Comparison of ENCODE assay signal across 26 cellular contexts in the genomic region with DNA sequence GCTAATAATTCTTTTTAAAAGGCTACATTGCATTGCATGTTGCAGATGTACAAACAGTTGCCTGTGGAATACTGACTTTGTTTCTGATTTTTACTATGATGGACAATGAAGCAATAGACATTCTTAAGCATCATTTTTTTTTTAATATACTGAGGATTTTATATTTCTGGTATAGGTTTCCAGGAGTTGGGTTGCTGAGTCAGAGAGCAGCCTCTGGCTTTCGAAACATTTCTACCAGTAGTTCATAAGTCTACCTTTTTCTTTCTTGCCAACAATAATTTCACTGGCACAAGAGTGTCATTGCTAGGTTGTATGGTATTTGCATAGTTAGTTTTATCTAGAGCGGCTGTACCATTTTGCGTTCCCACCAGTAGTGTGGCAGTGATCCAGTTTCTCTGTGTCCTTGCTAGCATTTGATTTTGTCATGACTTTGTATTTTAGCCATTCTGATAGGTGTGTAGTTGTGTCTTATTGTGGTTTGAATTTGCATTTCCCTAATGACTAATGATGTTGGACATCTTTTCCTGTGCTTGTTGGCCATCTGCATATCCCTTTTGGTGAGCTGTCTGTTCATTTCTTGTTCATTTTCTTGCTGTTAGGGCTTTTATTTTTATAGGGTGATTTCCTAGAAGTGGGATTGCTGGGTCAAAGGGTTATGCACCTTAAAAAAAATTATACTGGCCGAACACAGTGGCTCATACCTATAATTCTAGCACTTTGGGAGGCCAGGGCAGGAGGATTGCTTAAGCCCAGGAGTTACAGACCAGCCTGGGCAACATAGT. TPM values are rescaled to one million over a fixed set of nuclear protein-coding genes. Genes with fewer than 3 reads are reported as not detected.
A peak's percentile ranks its signal among the peaks of the same experiment; 100 is the strongest.
DNase-seq lines count a peak whose midpoint lies in the region; ATAC-seq and TF ChIP-seq lines count a peak whose summit lies in the region.
"Had no signal": no experiment of that assay in that cellular context is flagged by ENCODE, and none has a peak within 500 bp of the region (broad histone marks: within the 10 kb centered on the region; RNA-seq: fewer than 3 reads in every experiment).

No MANE protein-coding gene starts in this region.

- H3K4me3 ChIP-seq in fibroblast of pulmonary artery (replicated peaks; ENCODE audit: low read depth, low read length): no peak overlapping the region
- H3K4me3 ChIP-seq: esophagus squamous epithelium, heart right ventricle, thyroid gland had no signal

- H3K4me3 Mint-ChIP-seq in activated T-cell treated with anti-CD3 and anti-CD28 coated beads, Interleukin-2, amount 50 U/mL, for 24 hours: no peak overlapping the region
- no peak overlapping the region for H3K4me3 Mint-ChIP-seq in stimulated activated naive B cell treated with anti-CD40 and anti-IgM and Interleukin-4, amounts not matched to agents 10 μg/mL and 1 μg/mL and 100 μg/mL, for 72 hours
- no peak overlapping the region for H3K4me3 Mint-ChIP-seq in osteocyte (ENCODE audit: unreplicated experiment)
- H3K4me3 Mint-ChIP-seq: activated CD4-positive, alpha-beta memory T cell treated with anti-CD3 and anti-CD28 coated beads for 36 hours; CD4-positive, CD25-positive, alpha-beta regulatory T cell; nephron; T-cell had no signal

- peak overlapping the region; percentile 12 for H3K27ac Mint-ChIP-seq in activated T-cell treated with anti-CD3 and anti-CD28 coated beads, Interleukin-2, amount 50 U/mL, for 24 hours
- H3K27ac Mint-ChIP-seq in stimulated activated naive B cell treated with anti-CD40 and anti-IgM and Interleukin-4, amounts not matched to agents 10 μg/mL and 1 μg/mL and 100 μg/mL, for 72 hours: peak overlapping the region; percentile 80
- no peak overlapping the region for H3K27ac Mint-ChIP-seq in osteocyte (ENCODE audit: unreplicated experiment)
- H3K27ac Mint-ChIP-seq: activated CD4-positive, alpha-beta memory T cell treated with anti-CD3 and anti-CD28 coated beads for 36 hours; activated naive CD4-positive, alpha-beta T cell treated with anti-CD3 and anti-CD28 coated beads, Interleukin-2, amount 50 U/mL, for 72 hours; nephron; T-cell had no signal

- no peaks in the 10 kb centered on the region for H3K36me3 Mint-ChIP-seq in activated T-cell treated with anti-CD3 and anti-CD28 coated beads, Interleukin-2, amount 50 U/mL, for 24 hours (ENCODE audit: low read depth)
- peaks cover 29 to 31% of the 10 kb centered on the region in 2 donors for H3K36me3 Mint-ChIP-seq in stimulated activated naive B cell treated with anti-CD40 and anti-IgM and Interleukin-4, amounts not matched to agents 10 μg/mL and 1 μg/mL and 100 μg/mL, for 72 hours
- no peaks in the 10 kb centered on the region for H3K36me3 Mint-ChIP-seq in osteocyte (ENCODE audit: unreplicated experiment)
- H3K36me3 Mint-ChIP-seq: activated CD4-positive, alpha-beta memory T cell treated with anti-CD3 and anti-CD28 coated beads for 36 hours; activated naive CD4-positive, alpha-beta T cell treated with anti-CD3 and anti-CD28 coated beads, Interleukin-2, amount 50 U/mL, for 72 hours had no signal

- H3K27me3 Mint-ChIP-seq in activated T-cell treated with anti-CD3 and anti-CD28 coated beads, Interleukin-2, amount 50 U/mL, for 24 hours: no peaks in the 10 kb centered on the region
- no peaks in the 10 kb centered on the region for H3K27me3 Mint-ChIP-seq in stimulated activated naive B cell treated with anti-CD40 and anti-IgM and Interleukin-4, amounts not matched to agents 10 μg/mL and 1 μg/mL and 100 μg/mL, for 72 hours
- H3K27me3 Mint-ChIP-seq in osteocyte (ENCODE audit: unreplicated experiment): no peaks in the 10 kb centered on the region
- H3K27me3 Mint-ChIP-seq: activated CD4-positive, alpha-beta memory T cell treated with anti-CD3 and anti-CD28 coated beads for 36 hours; CD4-positive, CD25-positive, alpha-beta regulatory T cell; T-cell had no signal

- peaks cover 2% of the 10 kb centered on the region for H3K4me1 Mint-ChIP-seq in activated T-cell treated with anti-CD3 and anti-CD28 coated beads, Interleukin-2, amount 50 U/mL, for 24 hours (ENCODE audit: low read depth)
- H3K4me1 Mint-ChIP-seq in stimulated activated naive B cell treated with anti-CD40 and anti-IgM and Interleukin-4, amounts not matched to agents 10 μg/mL and 1 μg/mL and 100 μg/mL, for 72 hours: peaks cover 19 to 64% of the 10 kb centered on the region in 2 donors
- peaks cover 26% of the 10 kb centered on the region for H3K4me1 Mint-ChIP-seq in osteocyte (ENCODE audit: unreplicated experiment)
- H3K4me1 Mint-ChIP-seq: CD4-positive, CD25-positive, alpha-beta regulatory T cell; nephron had no signal

- TF ChIP-seq CTCF in fibroblast of pulmonary artery (IDR thresholded peaks at IDR 0.05; ENCODE audit: low read length, missing control alignments): no peak
- TF ChIP-seq CTCF in osteocyte (IDR thresholded peaks at IDR 0.05): no peak

- H3K9me3 Mint-ChIP-seq in activated T-cell treated with anti-CD3 and anti-CD28 coated beads, Interleukin-2, amount 50 U/mL, for 24 hours: no peaks in the 10 kb centered on the region
- H3K9me3 Mint-ChIP-seq in stimulated activated naive B cell treated with anti-CD40 and anti-IgM and Interleukin-4, amounts not matched to agents 10 μg/mL and 1 μg/mL and 100 μg/mL, for 72 hours: no peaks in the 10 kb centered on the region
- H3K9me3 Mint-ChIP-seq in osteocyte (ENCODE audit: unreplicated experiment): no peaks in the 10 kb centered on the region
- H3K9me3 Mint-ChIP-seq: activated CD4-positive, alpha-beta memory T cell treated with anti-CD3 and anti-CD28 coated beads for 36 hours; activated naive CD4-positive, alpha-beta T cell treated with anti-CD3 and anti-CD28 coated beads, Interleukin-2, amount 50 U/mL, for 72 hours; CD4-positive, CD25-positive, alpha-beta regulatory T cell; nephron; T-cell had no signal

- in situ Hi-C loops in G401 (cut with HindIII; ENCODE audit: low sequenced_read_pairs): no loop called here

- peak; percentile 23 to 34 for ATAC-seq in stimulated activated naive B cell treated with anti-CD40 and anti-IgM and Interleukin-4, amounts not matched to agents 10 μg/mL and 1 μg/mL and 100 μg/mL, for 72 hours (replicated peaks)
- ATAC-seq: activated naive CD4-positive, alpha-beta T cell treated with anti-CD3 and anti-CD28 coated beads, Interleukin-2, amount 50 U/mL, for 72 hours; heart right ventricle; T-cell had no signal

- no peak for DNase-seq in activated T-cell treated with anti-CD3 and anti-CD28 coated beads, Interleukin-2, amount 50 U/mL, for 24 hours
- no peak for DNase-seq in activated T-cell treated with anti-CD3 and anti-CD28 coated beads, Interleukin-2, amount 50 U/mL, for 48 hours
- DNase-seq in amniotic epithelial cell (ENCODE audit: low read depth): peak; percentile 68
- DNase-seq in fibroblast of pulmonary artery (ENCODE audit: low read depth): peak; percentile 34
- no peak for DNase-seq in stimulated activated naive B cell treated with anti-CD40 and anti-IgM and Interleukin-4, amounts not matched to agents 10 μg/mL and 1 μg/mL and 100 μg/mL, for 72 hours
- no peak for DNase-seq in osteocyte (ENCODE audit: extremely low spot score, unreplicated experiment)
- DNase-seq in central memory CD4-positive, alpha-beta T cell: no peak
- DNase-seq in G401 (ENCODE audit: low spot score): no peak
- DNase-seq: 8988T; activated CD4-positive, alpha-beta memory T cell treated with anti-CD3 and anti-CD28 coated beads for 36 hours; activated T-cell treated with anti-CD3 and anti-CD28 coated beads, Interleukin-2, amount 50 U/mL, for 1 hour; CD4-positive, CD25-positive, alpha-beta regulatory T cell; effector CD4-positive, alpha-beta T cell; esophagus squamous epithelium; heart right ventricle; mesendoderm; NCI-H1048; NCI-H2081 treated with DMSO at 0.1 percent for 48 hours; NCI-H510A treated with DMSO at 0.1 percent for 48 hours; Right ventricle myocardium superior; T-cell; thyroid gland had no signal

RNA-seq across cellular contexts. Expression of a gene that starts 39.8 kb away (rescaled TPM):
- 24.0 and 25.1 TPM in 2 replicates for total RNA-seq in osteocyte
- 6.7 and 7.7 TPM in 2 replicates for total RNA-seq in G401 (2014; rRNA removed; shearing (Covaris generic))

RNA-seq across cellular contexts. Expression of a gene that starts 51.3 kb away (rescaled TPM):
- total RNA-seq in osteocyte: not detected in 2 replicates
- total RNA-seq in G401 (2014; rRNA removed; shearing (Covaris generic)): not detected in 2 replicates
- total RNA-seq: activated CD4-positive, alpha-beta memory T cell treated with anti-CD3 and anti-CD28 coated beads for 36 hours; activated naive CD4-positive, alpha-beta T cell treated with anti-CD3 and anti-CD28 coated beads, Interleukin-2, amount 50 U/mL, for 72 hours; cardiac septum; CD4-positive, CD25-positive, alpha-beta regulatory T cell; esophagus squamous epithelium; heart right ventricle; pulmonary artery endothelial cell; Right ventricle myocardium superior had no signal

Comparison
In these comparisons a context has a peak if more than half of its experiments do, and no peak if none do; other contexts are left out.
1. DNase-seq: peak in amniotic epithelial cell (single experiment) and fibroblast of pulmonary artery (single experiment); none in activated T-cell treated with anti-CD3 and anti-CD28 coated beads, Interleukin-2, amount 50 U/mL, for 24 hours (single experiment), activated T-cell treated with anti-CD3 and anti-CD28 coated beads, Interleukin-2, amount 50 U/mL, for 48 hours (0 of 2), stimulated activated naive B cell treated with anti-CD40 and anti-IgM and Interleukin-4, amounts not matched to agents 10 μg/mL and 1 μg/mL and 100 μg/mL, for 72 hours (single experiment), osteocyte (single experiment), central memory CD4-positive, alpha-beta T cell (single experiment) and G401 (single experiment).